14 cellular contexts compared by ENCODE assay signal in genomic region chr16:69465881-69466280, GRCh38. TPM values are rescaled to one million over a fixed set of nuclear protein-coding genes. Genes with fewer than 3 reads are reported as not detected.
DNase-seq lines count a peak whose midpoint lies in the region; ATAC-seq and TF ChIP-seq lines count a peak whose summit lies in the region.
"Had no signal": no experiment of that assay in that cellular context is flagged by ENCODE, and none has a peak within 500 bp of the region (broad histone marks: within the 10 kb centered on the region; RNA-seq: fewer than 3 reads in every experiment).

No MANE protein-coding gene starts in this region.

- no peak overlapping the region; the same call in 1 of the 2 replicates for H3K4me3 ChIP-seq in OCI-LY3 (ENCODE audit: low read length)
- H3K4me3 ChIP-seq: gastrocnemius medialis, mucosa of descending colon, testis had no signal

- peaks cover 7% of the 10 kb centered on the region; the same call in 1 of the 2 replicates for H4K20me1 ChIP-seq in OCI-LY3 (ENCODE audit: insufficient read depth, low read length)

- ATAC-seq in activated T-cell treated with anti-CD3 and anti-CD28 coated beads, Interleukin-2, amount 50 U/mL, for 72 hours (replicated peaks in 1 of 2): no peak
- ATAC-seq in stimulated activated effector memory CD8-positive, alpha-beta T cell treated with anti-CD3 and anti-CD28 coated beads, Interleukin-12 subunit alpha, Interleukin-12 subunit beta, amount 100 ng/mL, for 72 hours: no peak
- ATAC-seq in GM21619 (IDR thresholded peaks at IDR 0.05; ENCODE audit: unreplicated experiment): no peak
- no peak for ATAC-seq in HG03520 (IDR thresholded peaks at IDR 0.05; ENCODE audit: unreplicated experiment)
- no peak for ATAC-seq in HG03135 (IDR thresholded peaks at IDR 0.05; ENCODE audit: unreplicated experiment)
- ATAC-seq: gastrocnemius medialis, Right ventricle myocardium inferior had no signal

- peak overlapping the region; percentile 87 for H3K27ac Mint-ChIP-seq in activated T-cell treated with anti-CD3 and anti-CD28 coated beads, Interleukin-2, amount 50 U/mL, for 72 hours
- peak overlapping the region; percentile 89 to 97 (median 94) for H3K27ac Mint-ChIP-seq in immature natural killer cell
- peak overlapping the region; percentile 86 for H3K27ac Mint-ChIP-seq in stimulated activated effector memory CD8-positive, alpha-beta T cell treated with anti-CD3 and anti-CD28 coated beads, Interleukin-12 subunit alpha, Interleukin-12 subunit beta, amount 100 ng/mL, for 72 hours

- peaks cover 9% of the 10 kb centered on the region; the same call in 1 of the 2 replicates for H3K79me2 ChIP-seq in OCI-LY3 (ENCODE audit: low read length)

- H3K9me3 Mint-ChIP-seq in activated T-cell treated with anti-CD3 and anti-CD28 coated beads, Interleukin-2, amount 50 U/mL, for 72 hours: no peaks in the 10 kb centered on the region
- H3K9me3 Mint-ChIP-seq in immature natural killer cell: peaks cover 0 to 2% (median 0%) of the 10 kb centered on the region in 6 donors
- H3K9me3 Mint-ChIP-seq in stimulated activated effector memory CD8-positive, alpha-beta T cell treated with anti-CD3 and anti-CD28 coated beads, Interleukin-12 subunit alpha, Interleukin-12 subunit beta, amount 100 ng/mL, for 72 hours: no peaks in the 10 kb centered on the region

- peaks cover 74% of the 10 kb centered on the region for H3K4me1 ChIP-seq in OCI-LY3 (ENCODE audit: low read length)
- H3K4me1 ChIP-seq: testis had no signal

- peaks cover 79% of the 10 kb centered on the region for H3K4me1 Mint-ChIP-seq in activated T-cell treated with anti-CD3 and anti-CD28 coated beads, Interleukin-2, amount 50 U/mL, for 72 hours (ENCODE audit: low read depth)
- H3K4me1 Mint-ChIP-seq in immature natural killer cell: peaks cover 49 to 55% of the 10 kb centered on the region in 2 donors
- H3K4me1 Mint-ChIP-seq in stimulated activated effector memory CD8-positive, alpha-beta T cell treated with anti-CD3 and anti-CD28 coated beads, Interleukin-12 subunit alpha, Interleukin-12 subunit beta, amount 100 ng/mL, for 72 hours: peaks cover 38% of the 10 kb centered on the region

- H3K4me2 ChIP-seq in OCI-LY3 (ENCODE audit: low read length): peak overlapping the region; percentile 63

- peak overlapping the region in 1 of 2 donors; percentile 81 for H3K4me3 Mint-ChIP-seq in activated T-cell treated with anti-CD3 and anti-CD28 coated beads, Interleukin-2, amount 50 U/mL, for 72 hours
- H3K4me3 Mint-ChIP-seq in immature natural killer cell: peak overlapping the region in 1 of 5 donors; percentile 75
- no peak overlapping the region for H3K4me3 Mint-ChIP-seq in stimulated activated effector memory CD8-positive, alpha-beta T cell treated with anti-CD3 and anti-CD28 coated beads, Interleukin-12 subunit alpha, Interleukin-12 subunit beta, amount 100 ng/mL, for 72 hours

- peak overlapping the region; percentile 14; the same call in 1 of the 2 replicates for H3K9ac ChIP-seq in OCI-LY3 (ENCODE audit: low read length)

- TF ChIP-seq CTCF in OCI-LY3 (IDR thresholded peaks at IDR 0.05; ENCODE audit: low read depth, low read length): no peak

- no peaks in the 10 kb centered on the region for H3K27me3 ChIP-seq in OCI-LY3 (ENCODE audit: low read depth, low read length)
- H3K27me3 ChIP-seq: gastrocnemius medialis, testis had no signal

- H3K36me3 Mint-ChIP-seq in activated T-cell treated with anti-CD3 and anti-CD28 coated beads, Interleukin-2, amount 50 U/mL, for 72 hours (ENCODE audit: insufficient read depth in 2 of 2): peaks cover 3 to 16% of the 10 kb centered on the region in 2 donors
- H3K36me3 Mint-ChIP-seq in immature natural killer cell: peaks cover 8 to 20% (median 18%) of the 10 kb centered on the region in 3 donors
- H3K36me3 Mint-ChIP-seq in stimulated activated effector memory CD8-positive, alpha-beta T cell treated with anti-CD3 and anti-CD28 coated beads, Interleukin-12 subunit alpha, Interleukin-12 subunit beta, amount 100 ng/mL, for 72 hours: peaks cover 27% of the 10 kb centered on the region

- peak overlapping the region; percentile 68 for H3K27ac ChIP-seq in OCI-LY3 (ENCODE audit: low read length)
- H3K27ac ChIP-seq: gastrocnemius medialis, testis had no signal

- H3K36me3 ChIP-seq in OCI-LY3 (replicated peaks; ENCODE audit: low read depth, low read length): peaks cover 31% of the 10 kb centered on the region

- no peaks in the 10 kb centered on the region for H3K9me3 ChIP-seq in OCI-LY3 (ENCODE audit: insufficient read depth, low read length)
- H3K9me3 ChIP-seq: gastrocnemius medialis, mucosa of descending colon, testis had no signal

- H2AFZ ChIP-seq in OCI-LY3 (ENCODE audit: low read depth, low read length): no peak overlapping the region

- H3K27me3 Mint-ChIP-seq in activated T-cell treated with anti-CD3 and anti-CD28 coated beads, Interleukin-2, amount 50 U/mL, for 72 hours (ENCODE audit: low read depth): no peaks in the 10 kb centered on the region
- no peaks in the 10 kb centered on the region for H3K27me3 Mint-ChIP-seq in immature natural killer cell (ENCODE audit: low read depth in 3 of 3)

- DNase-seq in activated T-cell treated with anti-CD3 and anti-CD28 coated beads, Interleukin-2, amount 50 U/mL, for 72 hours: no peak
- DNase-seq in activated T-cell treated with anti-CD3 and anti-CD28 coated beads for 4 hours: no peak
- no peak for DNase-seq in immature natural killer cell
- DNase-seq in stimulated activated effector memory CD8-positive, alpha-beta T cell treated with anti-CD3 and anti-CD28 coated beads, Interleukin-12 subunit alpha, Interleukin-12 subunit beta, amount 100 ng/mL, for 72 hours (ENCODE audit: low spot score in 2 of 2): no peak
- DNase-seq: gastrocnemius medialis, MM.1S, mucosa of descending colon, posterior cingulate gyrus, testis had no signal

RNA-seq across cellular contexts. Expression of gene CYB5B, which starts 41.5 kb away (rescaled TPM):
- total RNA-seq in activated T-cell treated with anti-CD3 and anti-CD28 coated beads, Interleukin-2, amount 50 U/mL, for 72 hours: 100 to 1,000 TPM; 176 to 197 TPM
- polyA plus RNA-seq in immature natural killer cell: 100 to 1,000 TPM; 210 to 235 (median 233) TPM
